In genomic region chr6:56766806-56767178, GRCh38 we compare ENCODE assay signal across 10 cellular contexts.
A peak's percentile ranks its signal among the peaks of the same experiment; 100 is the strongest.
DNase-seq lines count a peak whose midpoint lies in the region; ATAC-seq, FAIRE-seq and TF ChIP-seq lines count a peak whose summit lies in the region.
"Had no signal": no experiment of that assay in that cellular context is flagged by ENCODE, and none has a peak within 500 bp of the region (broad histone marks: within the 10 kb centered on the region; RNA-seq: fewer than 3 reads in every experiment).

No MANE protein-coding gene starts in this region.

- no peaks in the 10 kb centered on the region for H3K27me3 ChIP-seq in adipocyte (replicated peaks; ENCODE audit: control insufficient read depth, insufficient read depth, low read length)
- H3K27me3 ChIP-seq in pancreas: no peaks in the 10 kb centered on the region

- no peaks in the 10 kb centered on the region for H3K36me3 ChIP-seq in adipocyte (ENCODE audit: control insufficient read depth, insufficient read depth, low read length, severe bottlenecking)
- no peaks in the 10 kb centered on the region for H3K36me3 ChIP-seq in pancreas

- ATAC-seq in HG02981 (IDR thresholded peaks at IDR 0.05; ENCODE audit: unreplicated experiment) (peak; percentile 74), pancreas (no peak)

- 98 to 100% methylated on average over 1 of the region's 1 CpG for WGBS in pancreas, 2 donors

- peak; percentile 23 for DNase-seq in NCI-H2171 treated with DMSO at 0.1 percent for 48 hours (lab: John Stamatoyannopoulos, UW)
- DNase-seq in NCI-H2171 (lab: John Stamatoyannopoulos, UW): no peak
- DNase-seq in adipocyte (ENCODE audit: low read depth): peak; percentile 74
- peak; percentile 48 for DNase-seq in stromal cell of bone marrow (ENCODE audit: low read depth)
- no peak for DNase-seq in pancreas
- DNase-seq in AG20443 (ENCODE audit: low spot score): no peak
- no peak for DNase-seq in COLO668 (lab: John Stamatoyannopoulos, UW; ENCODE audit: unreplicated experiment)
- DNase-seq: activated B cell treated with CpG ODN at 0.5 μM for 24 hours had no signal

- no peak overlapping the region for H3K9ac ChIP-seq in adipocyte (ENCODE audit: low read length)

- no peak overlapping the region for H3K27ac ChIP-seq in pancreas

- TF ChIP-seq CTCF in pancreas (IDR thresholded peaks at IDR 0.05): no peak

- H3K4me1 ChIP-seq in adipocyte (ENCODE audit: control insufficient read depth, insufficient read depth, low read length) (peaks cover 71% of the 10 kb centered on the region), pancreas (no peaks in the 10 kb centered on the region)

- no peak for FAIRE-seq in pancreas (lab: Jason Lieb, UNC)
- FAIRE-seq: endometrium had no signal

- intact Hi-C loops in pancreas (cut with DNase I): loop anchor here in 1 of 3 donors (10.0 kb wide), 1 partner anchor 132 kb away; no protein-coding TSS in a partner anchor

- H3K9me3 ChIP-seq in adipocyte (ENCODE audit: control insufficient read depth, low read length) (no peaks in the 10 kb centered on the region), pancreas (no peaks in the 10 kb centered on the region)

- H3K4me3 ChIP-seq in adipocyte (ENCODE audit: low read length): no peak overlapping the region
- H3K4me3 ChIP-seq in pancreas: no peak overlapping the region

Comparison
In these comparisons a context has a peak if more than half of its experiments do, and no peak if none do; other contexts are left out.
1. DNase-seq: peak in NCI-H2171 treated with DMSO at 0.1 percent for 48 hours (single experiment), adipocyte (single experiment) and stromal cell of bone marrow (single experiment); none in NCI-H2171 (single experiment), pancreas (0 of 6), AG20443 (single experiment) and COLO668 (single experiment).